Comparison of ENCODE assay signal across 24 cellular contexts in the genomic region with DNA sequence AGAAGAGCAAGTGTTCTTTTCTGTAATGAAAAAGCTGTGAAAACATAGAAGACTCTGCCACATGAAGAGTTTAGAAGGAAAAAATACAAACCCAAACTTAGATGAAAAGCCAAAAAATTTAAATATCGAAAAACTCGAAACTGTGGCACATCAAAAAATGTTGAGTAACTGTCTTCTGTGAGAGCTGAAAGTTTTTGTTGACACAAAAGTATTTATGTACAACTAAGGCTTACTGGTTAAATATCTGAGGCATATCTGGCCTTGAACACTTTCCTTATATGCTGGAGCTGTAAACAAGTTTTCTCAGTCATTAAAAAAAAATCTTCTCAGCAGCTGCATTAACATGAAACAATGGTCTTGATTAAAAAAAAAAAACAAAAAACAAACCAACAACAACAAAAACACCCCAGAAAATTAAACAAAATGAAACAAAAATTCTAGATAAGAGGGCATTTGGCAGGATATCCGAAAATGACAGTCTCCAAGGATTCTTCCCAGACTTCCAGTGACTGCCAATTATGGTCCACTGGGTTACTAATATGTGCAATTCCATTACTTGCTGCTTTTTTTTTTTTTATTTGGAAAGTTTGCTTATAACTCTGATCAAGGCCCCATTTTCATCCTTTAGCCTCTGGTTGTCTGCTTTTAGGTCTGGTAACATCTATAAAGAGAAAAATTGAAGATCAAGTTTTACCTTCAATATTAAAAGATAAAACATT.
A peak's percentile ranks its signal among the peaks of the same experiment; 100 is the strongest.
DNase-seq lines count a peak whose midpoint lies in the region; ATAC-seq, FAIRE-seq and TF ChIP-seq lines count a peak whose summit lies in the region.
"Had no signal": no experiment of that assay in that cellular context is flagged by ENCODE, and none has a peak within 500 bp of the region (broad histone marks: within the 10 kb centered on the region; RNA-seq: fewer than 3 reads in every experiment).

No MANE protein-coding gene starts in this region.

- ATAC-seq in GM18511 (IDR thresholded peaks at IDR 0.05; ENCODE audit: unreplicated experiment) (no peak), GM18505 (IDR thresholded peaks at IDR 0.05; ENCODE audit: unreplicated experiment) (no peak)
- ATAC-seq: gastroesophageal sphincter, K562, natural killer cell had no signal

- TSS peak; percentile 41 for BruUV-seq in endothelial cell of umbilical vein (replicated peaks; lab: Mats Ljungman, UMichigan)

- no peak for DNase-seq in SJSA1 (ENCODE audit: low read depth in 1 of 2, low spot score in 2 of 2)
- peak; percentile 3 for DNase-seq in endothelial cell of umbilical vein (ENCODE audit: low read depth, low spot score)
- DNase-seq in iris pigment epithelial cell (ENCODE audit: low read depth), result peak; percentile 42
- DNase-seq in testis, result no peak
- no peak for DNase-seq in HEK293T (ENCODE audit: extremely low spot score)
- DNase-seq: activated CD4-positive, alpha-beta T cell treated with anti-CD3 and anti-CD28 coated beads, Interleukin-2, amount 50 U/mL, for 48 hours; activated CD4-positive, CD25-positive, alpha-beta regulatory T cell; activated effector memory CD4-positive, alpha-beta T cell treated with anti-CD3 and anti-CD28 coated beads, Interleukin-2, amount 50 U/mL, for 16 hours; anterior cingulate cortex; CD4-positive, CD25-positive, alpha-beta regulatory T cell; erythroblast; H9; kidney glomerular epithelial cell; MV-4-11; natural killer cell; NCI-H1694; NCI-H2171 treated with DMSO at 0.1 percent for 48 hours; NCI-H526 treated with DMSO at 0.1 percent for 48 hours; sigmoid colon had no signal

- H3K36me3 ChIP-seq in SJSA1 (peaks cover 30% of the 10 kb centered on the region), endothelial cell of umbilical vein (ENCODE audit: control insufficient read depth in 2 of 2, extremely low read depth in 1 of 2, insufficient read depth in 2 of 2, low read length in 2 of 2) (peaks cover 0 to 4% of the 10 kb centered on the region in 2 experiments), testis (ENCODE audit: low read depth, missing control alignments) (no peaks in the 10 kb centered on the region)

- H3K4me3 ChIP-seq in SJSA1, result no peak overlapping the region
- no peak overlapping the region for H3K4me3 ChIP-seq in endothelial cell of umbilical vein (replicated peaks in 1 of 3; ENCODE audit: insufficient read depth in 1 of 3, low read depth in 1 of 3, low read length in 3 of 3)
- H3K4me3 ChIP-seq in testis, result no peak overlapping the region
- H3K4me3 ChIP-seq: gastroesophageal sphincter, K562, sigmoid colon had no signal

- H3K9me3 ChIP-seq in SJSA1 (replicated peaks), result no peaks in the 10 kb centered on the region
- H3K9me3 ChIP-seq in endothelial cell of umbilical vein (replicated peaks; ENCODE audit: control insufficient read depth, insufficient read depth, low read length), result no peaks in the 10 kb centered on the region
- H3K9me3 ChIP-seq in testis, result no peaks in the 10 kb centered on the region
- H3K9me3 ChIP-seq: gastroesophageal sphincter, sigmoid colon had no signal

- intact Hi-C loops in endothelial cell of umbilical vein (cut with micrococcal nuclease), result no loop called here
- intact Hi-C loops in testis (cut with DNase I; ENCODE audit: low total_unique reads), result no loop called here

- H3K9ac ChIP-seq in endothelial cell of umbilical vein (replicated peaks; ENCODE audit: extremely low read depth, insufficient read depth, low read length), result no peak overlapping the region

- TF ChIP-seq POLR2A in endothelial cell of umbilical vein (IDR thresholded peaks at IDR 0.05; ENCODE audit: low read depth, low read length) (no peak), testis (IDR thresholded peaks at IDR 0.05) (no peak), GM18505 (IDR thresholded peaks at IDR 0.05; ENCODE audit: borderline replicate concordance, extremely low read depth, insufficient read depth, insufficient read length) (no peak)

- H2AFZ ChIP-seq in endothelial cell of umbilical vein (ENCODE audit: low read depth, low read length), result no peak overlapping the region

- H3K79me2 ChIP-seq in endothelial cell of umbilical vein (ENCODE audit: control insufficient read depth, insufficient read depth, low read length), result no peaks in the 10 kb centered on the region

- POLR2A ChIA-PET in endothelial cell of umbilical vein (lab: Charles Lee), result no interaction called here
- POLR2A ChIA-PET in HEK293T (lab: Yijun Ruan, JAX), result no interaction called here

- WGBS in testis, 2 donors, result 39 to 41% methylated on average over 3 of the region's 3 CpGs

- CTCF ChIA-PET in endothelial cell of umbilical vein (lab: Charles Lee), result interaction anchor here (1.4 kb wide), 1 partner anchor 26 kb away, joined by 5 read pairs; no protein-coding TSS in a partner anchor
- CTCF ChIA-PET in HEK293T (lab: Yijun Ruan, JAX), result no interaction called here

- no peak for FAIRE-seq in endothelial cell of umbilical vein (lab: Jason Lieb, UNC)
- FAIRE-seq: K562 had no signal

- H3K4me1 ChIP-seq in SJSA1 (replicated peaks) (peaks cover 14% of the 10 kb centered on the region), endothelial cell of umbilical vein (ENCODE audit: control insufficient read depth, extremely low read depth, insufficient read depth, low read length) (peaks cover 6% of the 10 kb centered on the region), testis (peaks cover 10% of the 10 kb centered on the region)

- peaks cover 2% of the 10 kb centered on the region for H3K9me1 ChIP-seq in endothelial cell of umbilical vein (replicated peaks; ENCODE audit: control insufficient read depth, extremely low read depth, insufficient read depth, low read length)

- dilution Hi-C loops in endothelial cell of umbilical vein (cut with MboI; ENCODE audit: extremely low pct_ligation_motif_present, low sequenced_read_pairs), result no loop called here

- no peak overlapping the region for H3K4me2 ChIP-seq in endothelial cell of umbilical vein (ENCODE audit: insufficient read depth, low read length)

- no peaks in the 10 kb centered on the region for H3K27me3 ChIP-seq in SJSA1 (replicated peaks)
- no peaks in the 10 kb centered on the region for H3K27me3 ChIP-seq in endothelial cell of umbilical vein (ENCODE audit: control insufficient read depth in 2 of 2, insufficient read depth in 2 of 2, low read length in 2 of 2)
- no peaks in the 10 kb centered on the region for H3K27me3 ChIP-seq in testis
- H3K27me3 ChIP-seq: gastroesophageal sphincter, sigmoid colon had no signal

- TF ChIP-seq CTCF in endothelial cell of umbilical vein (IDR thresholded peaks at IDR 0.05; ENCODE audit: extremely low read depth in 1 of 2, insufficient read depth in 1 of 2, low read depth in 1 of 2, low read length in 2 of 2) (no peak), testis (IDR thresholded peaks at IDR 0.05) (no peak)

- H3K27ac ChIP-seq in SJSA1, result peak overlapping the region; percentile 1; the same call in 1 of the 2 replicates
- H3K27ac ChIP-seq in endothelial cell of umbilical vein (ENCODE audit: insufficient read depth, low read depth, low read length), result no peak overlapping the region
- H3K27ac ChIP-seq in testis, result peak overlapping the region; percentile 3 to 47
- H3K27ac ChIP-seq: RWPE1 had no signal

- no peaks in the 10 kb centered on the region for H4K20me1 ChIP-seq in endothelial cell of umbilical vein (replicated peaks; ENCODE audit: control insufficient read depth, extremely low read depth, insufficient read depth, low read length)

TF ChIP-seq in endothelial cell of umbilical vein, 7 proteins besides CTCF, POLR2A, EP300 and RAD21:
- TF ChIP-seq EZH2 (IDR thresholded peaks at IDR 0.05; ENCODE audit: borderline replicate concordance, low read depth, low read length, severe bottlenecking), result no peak
- TF ChIP-seq POLR2AphosphoS5 (IDR thresholded peaks at IDR 0.05; ENCODE audit: insufficient read depth, low read depth, low read length), result no peak
- TF ChIP-seq MYC (IDR thresholded peaks at IDR 0.05; ENCODE audit: low read depth, low read length), result no peak
- TF ChIP-seq GATA2 (IDR thresholded peaks at IDR 0.05; ENCODE audit: insufficient read depth, insufficient read length, low read depth, low read length), result no peak
- TF ChIP-seq, protein P1, sequence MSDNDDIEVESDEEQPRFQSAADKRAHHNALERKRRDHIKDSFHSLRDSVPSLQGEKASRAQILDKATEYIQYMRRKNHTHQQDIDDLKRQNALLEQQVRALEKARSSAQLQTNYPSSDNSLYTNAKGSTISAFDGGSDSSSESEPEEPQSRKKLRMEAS (IDR thresholded peaks at IDR 0.05; ENCODE audit: insufficient read depth, insufficient read length), result no peak
- no peak for TF ChIP-seq FOS (IDR thresholded peaks at IDR 0.05; ENCODE audit: borderline replicate concordance, insufficient read depth, low read length)
- TF ChIP-seq JUN (IDR thresholded peaks at IDR 0.05; ENCODE audit: borderline replicate concordance, insufficient read depth, insufficient read length, low read depth), result no peak

TF ChIP-seq in HEK293T, 16 proteins besides CTCF, POLR2A, EP300 and RAD21:
- TF ChIP-seq L3MBTL2 (conservative IDR thresholded peaks at IDR 0.05), result no peak
- no peak for TF ChIP-seq LEF1 (IDR thresholded peaks at IDR 0.05; ENCODE audit: borderline replicate concordance)
- no peak for TF ChIP-seq FOXM1 (IDR thresholded peaks at IDR 0.05; ENCODE audit: borderline replicate concordance)
- no peak for TF ChIP-seq SP1 (IDR thresholded peaks at IDR 0.05)
- no peak for TF ChIP-seq SUZ12 (IDR thresholded peaks at IDR 0.05)
- no peak for TF ChIP-seq TARDBP (IDR thresholded peaks at IDR 0.05)
TF ChIP-seq in HEK293T: peak in this region for 0.

Comparison
In these comparisons a context has a peak if more than half of its experiments do, and no peak if none do; other contexts are left out.
1. DNase-seq: peak in endothelial cell of umbilical vein (single experiment) and iris pigment epithelial cell (single experiment); none in SJSA1 (0 of 2), testis (single experiment) and HEK293T (single experiment).